Comparison of ENCODE assay signal across 8 cellular contexts in genomic region chr1:224497714-224498573, GRCh38.
DNase-seq lines count a peak whose midpoint lies in the region; ATAC-seq and TF ChIP-seq lines count a peak whose summit lies in the region.

No MANE protein-coding gene starts in this region.

- TF ChIP-seq CTCF in fibroblast of mammary gland (conservative IDR thresholded peaks at IDR 0.05; ENCODE audit: control insufficient read depth, insufficient read depth, low read depth, low read length) (no peak), osteoblast (IDR thresholded peaks at IDR 0.05; ENCODE audit: extremely low read depth, low read depth, low read length) (no peak), transverse colon (IDR thresholded peaks at IDR 0.05) (no peak)

- H3K79me2 ChIP-seq in osteoblast (ENCODE audit: insufficient read depth, low read length): no peaks in the 10 kb centered on the region

- no peak overlapping the region for H3K4me3 ChIP-seq in fibroblast of mammary gland (ENCODE audit: control insufficient read depth, low read depth, low read length)
- H3K4me3 ChIP-seq in osteoblast (ENCODE audit: insufficient read depth, low read length): peak overlapping the region; percentile 52
- H3K4me3 ChIP-seq in transverse colon: no peak overlapping the region

- H3K27ac ChIP-seq in osteoblast (ENCODE audit: low read depth, low read length) (peak overlapping the region; percentile 95), transverse colon (peak overlapping the region; percentile 40 to 76 (median 66))

- intact Hi-C loops in transverse colon (cut with DNase I; ENCODE audit: low total_unique reads): no loop called here
- intact Hi-C loops in posterior vena cava (cut with DNase I): no loop called here

- H3K4me1 ChIP-seq in osteoblast (ENCODE audit: insufficient read depth, low read length) (peaks cover 51% of the 10 kb centered on the region), transverse colon (peaks cover 22 to 46% (median 29%) of the 10 kb centered on the region in 4 donors)

- H3K27me3 ChIP-seq in osteoblast (ENCODE audit: insufficient read depth, low read length): no peaks in the 10 kb centered on the region
- H3K27me3 ChIP-seq in transverse colon: no peaks in the 10 kb centered on the region

- H3K36me3 ChIP-seq in osteoblast (ENCODE audit: insufficient read depth, low read length): no peaks in the 10 kb centered on the region
- H3K36me3 ChIP-seq in transverse colon: no peaks in the 10 kb centered on the region

- DNase-seq in NCI-H446 treated with DMSO at 0.1 percent for 48 hours (lab: John Stamatoyannopoulos, UW): peak; percentile 32
- DNase-seq in activated T-cell treated with anti-CD3 and anti-CD28 coated beads for 24 hours (ENCODE audit: low read depth): peak; percentile 60
- DNase-seq in fibroblast of mammary gland (ENCODE audit: low read depth): peak; percentile 89
- peak; percentile 92 for DNase-seq in osteoblast (ENCODE audit: insufficient read length, low spot score, missing footprints)
- DNase-seq in transverse colon: no peak
- no peak for DNase-seq in posterior vena cava (ENCODE audit: low spot score)

- no peaks in the 10 kb centered on the region for H4K20me1 ChIP-seq in osteoblast (ENCODE audit: insufficient read depth, low read length)

- 17 to 38% methylated on average over 2 to 3 of the region's 3 CpGs for WGBS in transverse colon (ENCODE audit: low coverage in 1 of 2), 2 donors

- H2AFZ ChIP-seq in osteoblast (ENCODE audit: low read length): peak overlapping the region; percentile 86

- no peak for TF ChIP-seq EP300 in transverse colon (IDR thresholded peaks at IDR 0.05; ENCODE audit: low read depth)

- ATAC-seq in GM18511 (IDR thresholded peaks at IDR 0.05; ENCODE audit: unreplicated experiment) (peak; percentile 94), HG02678 (IDR thresholded peaks at IDR 0.05; ENCODE audit: unreplicated experiment) (peak; percentile 92)

- in situ Hi-C loops in transverse colon (cut with MboI; ENCODE audit: low pct_ligation_motif_present in 1 of 4, low pct_unique_long_range_greater_than_20kb in 1 of 4, low sequenced_read_pairs in 3 of 4): no loop called here

- H3K9me3 ChIP-seq in osteoblast (ENCODE audit: low read depth, low read length): no peaks in the 10 kb centered on the region
- no peaks in the 10 kb centered on the region for H3K9me3 ChIP-seq in transverse colon

- no peak for TF ChIP-seq POLR2A in transverse colon (IDR thresholded peaks at IDR 0.05)

- peak overlapping the region; percentile 77 for H3K4me2 ChIP-seq in osteoblast (ENCODE audit: insufficient read depth, low read length)

Comparison
In these comparisons a context has a peak if more than half of its experiments do, and no peak if none do; other contexts are left out.
1. DNase-seq: peak in NCI-H446 treated with DMSO at 0.1 percent for 48 hours (single experiment), activated T-cell treated with anti-CD3 and anti-CD28 coated beads for 24 hours (single experiment), fibroblast of mammary gland (single experiment) and osteoblast (single experiment); none in transverse colon (single experiment) and posterior vena cava (single experiment).